1 cellular context compared by ENCODE assay signal in the genomic region with DNA sequence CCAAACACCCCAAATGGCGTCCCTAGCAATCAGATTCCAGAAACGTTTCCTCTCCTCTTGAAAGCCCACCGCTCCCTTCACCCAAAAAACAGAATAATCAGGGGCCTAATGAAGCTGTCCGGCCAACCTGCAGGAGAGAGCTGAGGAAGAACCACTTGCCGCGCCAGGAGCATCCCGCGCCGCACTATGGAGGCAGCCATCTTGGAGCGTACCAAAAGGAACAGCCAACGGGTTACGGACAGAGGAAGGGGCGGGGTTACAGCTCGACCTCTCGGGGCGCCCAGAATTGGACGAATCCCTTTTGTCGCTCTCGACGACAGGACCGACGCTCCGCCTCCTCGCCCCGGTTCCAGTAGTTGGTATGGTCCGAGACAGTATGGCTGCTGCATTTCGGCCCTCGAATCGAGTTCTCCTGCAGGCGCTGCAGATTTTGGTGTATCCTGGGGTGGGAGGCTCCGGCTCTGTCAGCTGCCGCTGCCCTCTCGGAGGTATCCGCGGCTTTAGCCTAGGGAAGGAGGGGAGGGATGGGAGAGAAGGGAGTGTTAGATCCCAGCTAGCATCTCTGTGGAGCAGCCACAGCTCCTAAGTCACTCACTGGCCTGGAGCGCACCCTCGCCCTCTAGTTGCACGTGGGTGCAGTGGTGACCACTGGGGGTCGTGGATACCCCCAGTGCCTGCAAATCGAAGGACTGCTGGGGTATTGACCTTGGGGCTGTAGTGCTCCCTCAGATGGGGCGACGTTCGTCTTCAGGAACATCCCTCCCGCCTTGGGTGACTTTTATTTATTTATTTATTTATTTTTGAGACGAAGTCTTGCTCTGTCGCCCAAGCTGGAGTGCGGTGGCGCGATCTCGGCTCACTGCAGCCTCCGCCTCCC.
TF ChIP-seq lines count a peak whose summit lies in the region.

A gene (minus strand): TSS at position 219 of the 877 bp plus-strand sequence. CDS start 19 bp downstream, at position 200.
A gene with protein sequence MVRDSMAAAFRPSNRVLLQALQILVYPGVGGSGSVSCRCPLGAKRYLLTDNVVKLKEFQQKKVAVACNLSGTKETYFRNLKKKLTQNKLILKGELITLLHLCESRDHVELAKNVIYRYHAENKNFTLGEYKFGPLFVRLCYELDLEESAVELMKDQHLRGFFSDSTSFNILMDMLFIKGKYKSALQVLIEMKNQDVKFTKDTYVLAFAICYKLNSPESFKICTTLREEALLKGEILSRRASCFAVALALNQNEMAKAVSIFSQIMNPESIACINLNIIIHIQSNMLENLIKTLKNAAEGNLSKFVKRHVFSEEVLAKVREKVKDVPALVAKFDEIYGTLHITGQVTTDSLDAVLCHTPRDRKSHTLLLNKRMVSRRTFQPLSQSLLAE (plus strand): TSS at position 352 of the 877 bp plus-strand sequence. CDS start 10 bp downstream, at position 362.

TF ChIP-seq in HepG2, 621 proteins besides CTCF, POLR2A, EP300 and RAD21 (continued from another document and continues in another):
- TF ChIP-seq ZNF816 (CRISPR knock-in tag; IDR thresholded peaks at IDR 0.05; ENCODE audit: borderline replicate concordance), result peak; percentile 69; the same call in 1 of the 2 replicates
- TF ChIP-seq ZNF12 (CRISPR knock-in tag; IDR thresholded peaks at IDR 0.05), result 0 out of 2 replicates have a peak, but pooled peaks have one; percentile 51
- no peak for TF ChIP-seq ZNF317 (CRISPR knock-in tag; IDR thresholded peaks at IDR 0.05)
- TF ChIP-seq PHF5A (CRISPR knock-in tag; IDR thresholded peaks at IDR 0.05; ENCODE audit: low read depth, unreplicated experiment), result no peak
- peak; percentile 82 for TF ChIP-seq PHF20 (CRISPR knock-in tag; IDR thresholded peaks at IDR 0.05)
- TF ChIP-seq ZNF232 (CRISPR knock-in tag; IDR thresholded peaks at IDR 0.05; ENCODE audit: borderline replicate concordance), result no peak
- TF ChIP-seq, protein P1, sequence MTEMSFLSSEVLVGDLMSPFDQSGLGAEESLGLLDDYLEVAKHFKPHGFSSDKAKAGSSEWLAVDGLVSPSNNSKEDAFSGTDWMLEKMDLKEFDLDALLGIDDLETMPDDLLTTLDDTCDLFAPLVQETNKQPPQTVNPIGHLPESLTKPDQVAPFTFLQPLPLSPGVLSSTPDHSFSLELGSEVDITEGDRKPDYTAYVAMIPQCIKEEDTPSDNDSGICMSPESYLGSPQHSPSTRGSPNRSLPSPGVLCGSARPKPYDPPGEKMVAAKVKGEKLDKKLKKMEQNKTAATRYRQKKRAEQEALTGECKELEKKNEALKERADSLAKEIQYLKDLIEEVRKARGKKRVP (CRISPR knock-in tag; IDR thresholded peaks at IDR 0.05), result no peak
- no peak for TF ChIP-seq REL (CRISPR knock-in tag; conservative IDR thresholded peaks at IDR 0.05)
- TF ChIP-seq ZNF564 (CRISPR knock-in tag; IDR thresholded peaks at IDR 0.05), result 0 out of 2 replicates have a peak, but pooled peaks have one; percentile 26
- TF ChIP-seq ZFY (CRISPR knock-in tag; IDR thresholded peaks at IDR 0.05), result peak; percentile 70
- TF ChIP-seq TMF1 (CRISPR knock-in tag; IDR thresholded peaks at IDR 0.05; ENCODE audit: low read depth), result no peak
- no peak for TF ChIP-seq RAD51 (IDR thresholded peaks at IDR 0.05; ENCODE audit: borderline replicate concordance)
- TF ChIP-seq ZNF44 (CRISPR knock-in tag; IDR thresholded peaks at IDR 0.05), result peak; percentile 33; the same call in 1 of the 2 replicates
- TF ChIP-seq SP5 (CRISPR knock-in tag; IDR thresholded peaks at IDR 0.05; ENCODE audit: borderline replicate concordance, low read depth), result peak; percentile 84
- no peak for TF ChIP-seq ZC3H4 (CRISPR knock-in tag; IDR thresholded peaks at IDR 0.05; ENCODE audit: borderline replicate concordance)
- TF ChIP-seq TCF12 (IDR thresholded peaks at IDR 0.05), result no peak
- no peak for TF ChIP-seq TCF12 (CRISPR knock-in tag; IDR thresholded peaks at IDR 0.05)
- TF ChIP-seq DPF2 (CRISPR knock-in tag; IDR thresholded peaks at IDR 0.05; ENCODE audit: borderline replicate concordance, low read depth), result no peak
- no peak for TF ChIP-seq FOXM1 (CRISPR knock-in tag; IDR thresholded peaks at IDR 0.05)
- peak; percentile 61; the same call in 1 of the 2 replicates for TF ChIP-seq ZKSCAN8 (CRISPR knock-in tag; IDR thresholded peaks at IDR 0.05; ENCODE audit: borderline replicate concordance)
- no peak for TF ChIP-seq PHB2 (IDR thresholded peaks at IDR 0.05; ENCODE audit: partially characterized antibody)
- TF ChIP-seq JDP2 (CRISPR knock-in tag; IDR thresholded peaks at IDR 0.05; ENCODE audit: borderline replicate concordance), result no peak
- TF ChIP-seq, protein P2, sequence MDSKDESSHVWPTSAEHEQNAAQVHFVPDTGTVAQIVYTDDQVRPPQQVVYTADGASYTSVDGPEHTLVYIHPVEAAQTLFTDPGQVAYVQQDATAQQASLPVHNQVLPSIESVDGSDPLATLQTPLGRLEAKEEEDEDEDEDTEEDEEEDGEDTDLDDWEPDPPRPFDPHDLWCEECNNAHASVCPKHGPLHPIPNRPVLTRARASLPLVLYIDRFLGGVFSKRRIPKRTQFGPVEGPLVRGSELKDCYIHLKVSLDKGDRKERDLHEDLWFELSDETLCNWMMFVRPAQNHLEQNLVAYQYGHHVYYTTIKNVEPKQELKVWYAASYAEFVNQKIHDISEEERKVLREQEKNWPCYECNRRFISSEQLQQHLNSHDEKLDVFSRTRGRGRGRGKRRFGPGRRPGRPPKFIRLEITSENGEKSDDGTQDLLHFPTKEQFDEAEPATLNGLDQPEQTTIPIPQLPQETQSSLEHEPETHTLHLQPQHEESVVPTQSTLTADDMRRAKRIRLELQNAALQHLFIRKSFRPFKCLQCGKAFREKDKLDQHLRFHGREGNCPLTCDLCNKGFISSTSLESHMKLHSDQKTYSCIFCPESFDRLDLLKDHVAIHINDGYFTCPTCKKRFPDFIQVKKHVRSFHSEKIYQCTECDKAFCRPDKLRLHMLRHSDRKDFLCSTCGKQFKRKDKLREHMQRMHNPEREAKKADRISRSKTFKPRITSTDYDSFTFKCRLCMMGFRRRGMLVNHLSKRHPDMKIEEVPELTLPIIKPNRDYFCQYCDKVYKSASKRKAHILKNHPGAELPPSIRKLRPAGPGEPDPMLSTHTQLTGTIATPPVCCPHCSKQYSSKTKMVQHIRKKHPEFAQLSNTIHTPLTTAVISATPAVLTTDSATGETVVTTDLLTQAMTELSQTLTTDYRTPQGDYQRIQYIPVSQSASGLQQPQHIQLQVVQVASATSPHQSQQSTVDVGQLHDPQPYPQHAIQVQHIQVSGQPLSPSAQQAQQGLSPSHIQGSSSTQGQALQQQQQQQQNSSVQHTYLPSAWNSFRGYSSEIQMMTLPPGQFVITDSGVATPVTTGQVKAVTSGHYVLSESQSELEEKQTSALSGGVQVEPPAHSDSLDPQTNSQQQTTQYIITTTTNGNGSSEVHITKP (CRISPR knock-in tag; IDR thresholded peaks at IDR 0.05; ENCODE audit: low read depth), result peak; percentile 100
- no peak for TF ChIP-seq ZNF235 (CRISPR knock-in tag; IDR thresholded peaks at IDR 0.05; ENCODE audit: borderline replicate concordance)
- TF ChIP-seq, protein P3, sequence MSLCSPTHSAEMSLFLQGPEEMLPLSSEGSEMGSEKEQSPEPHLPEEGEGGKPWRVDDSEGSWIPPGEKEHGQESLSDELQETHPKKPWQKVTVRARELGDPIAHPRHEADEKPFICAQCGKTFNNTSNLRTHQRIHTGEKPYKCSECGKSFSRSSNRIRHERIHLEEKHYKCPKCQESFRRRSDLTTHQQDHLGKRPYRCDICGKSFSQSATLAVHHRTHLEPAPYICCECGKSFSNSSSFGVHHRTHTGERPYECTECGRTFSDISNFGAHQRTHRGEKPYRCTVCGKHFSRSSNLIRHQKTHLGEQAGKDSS (CRISPR knock-in tag; IDR thresholded peaks at IDR 0.05; ENCODE audit: borderline replicate concordance, low read depth), result no peak; the same call in 1 of the 2 replicates
- TF ChIP-seq KAT7 (CRISPR knock-in tag; IDR thresholded peaks at IDR 0.05; ENCODE audit: borderline replicate concordance), result peak; percentile 85; the same call in 1 of the 2 replicates
- peak; percentile 78; the same call in 1 of the 2 replicates for TF ChIP-seq NRL (CRISPR knock-in tag; IDR thresholded peaks at IDR 0.05; ENCODE audit: borderline replicate concordance)
- no peak for TF ChIP-seq KLF11 (CRISPR knock-in tag; IDR thresholded peaks at IDR 0.05)
- TF ChIP-seq PRPF4 (IDR thresholded peaks at IDR 0.05; ENCODE audit: low read depth, low read length, poor library complexity, severe bottlenecking), result no peak
- TF ChIP-seq ZNF441 (CRISPR knock-in tag; IDR thresholded peaks at IDR 0.05; ENCODE audit: borderline replicate concordance), result no peak
- TF ChIP-seq, protein P4, sequence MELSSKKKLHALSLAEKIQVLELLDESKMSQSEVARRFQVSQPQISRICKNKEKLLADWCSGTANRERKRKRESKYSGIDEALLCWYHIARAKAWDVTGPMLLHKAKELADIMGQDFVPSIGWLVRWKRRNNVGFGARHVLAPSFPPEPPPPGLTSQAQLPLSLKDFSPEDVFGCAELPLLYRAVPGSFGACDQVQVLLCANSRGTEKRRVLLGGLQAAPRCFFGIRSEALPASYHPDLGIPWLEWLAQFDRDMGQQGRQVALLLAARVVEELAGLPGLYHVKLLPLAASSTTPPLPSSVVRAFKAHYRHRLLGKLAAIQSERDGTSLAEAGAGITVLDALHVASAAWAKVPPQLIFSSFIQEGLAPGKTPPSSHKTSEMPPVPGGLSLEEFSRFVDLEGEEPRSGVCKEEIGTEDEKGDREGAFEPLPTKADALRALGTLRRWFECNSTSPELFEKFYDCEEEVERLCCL (CRISPR knock-in tag; IDR thresholded peaks at IDR 0.05; ENCODE audit: borderline replicate concordance), result no peak
- no peak for TF ChIP-seq ZNF136 (CRISPR knock-in tag; IDR thresholded peaks at IDR 0.05; ENCODE audit: low read depth)
- TF ChIP-seq FOSL1 (CRISPR knock-in tag; IDR thresholded peaks at IDR 0.05; ENCODE audit: borderline replicate concordance), result no peak
- TF ChIP-seq PCBP2 (optimal IDR thresholded peaks at IDR 0.05; ENCODE audit: low read depth, low read length, poor library complexity, severe bottlenecking), result no peak
- TF ChIP-seq ZNF121 (CRISPR knock-in tag; IDR thresholded peaks at IDR 0.05), result no peak
- TF ChIP-seq, protein P5, sequence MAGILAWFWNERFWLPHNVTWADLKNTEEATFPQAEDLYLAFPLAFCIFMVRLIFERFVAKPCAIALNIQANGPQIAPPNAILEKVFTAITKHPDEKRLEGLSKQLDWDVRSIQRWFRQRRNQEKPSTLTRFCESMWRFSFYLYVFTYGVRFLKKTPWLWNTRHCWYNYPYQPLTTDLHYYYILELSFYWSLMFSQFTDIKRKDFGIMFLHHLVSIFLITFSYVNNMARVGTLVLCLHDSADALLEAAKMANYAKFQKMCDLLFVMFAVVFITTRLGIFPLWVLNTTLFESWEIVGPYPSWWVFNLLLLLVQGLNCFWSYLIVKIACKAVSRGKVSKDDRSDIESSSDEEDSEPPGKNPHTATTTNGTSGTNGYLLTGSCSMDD (CRISPR knock-in tag; IDR thresholded peaks at IDR 0.05), result no peak
- no peak for TF ChIP-seq MAFF (IDR thresholded peaks at IDR 0.05; ENCODE audit: low read depth, low read length)
- TF ChIP-seq TRIM24 (CRISPR knock-in tag; IDR thresholded peaks at IDR 0.05), result no peak
- no peak for TF ChIP-seq MTA3 (CRISPR knock-in tag; IDR thresholded peaks at IDR 0.05)
- no peak for TF ChIP-seq ZFP62 (CRISPR knock-in tag; IDR thresholded peaks at IDR 0.05)
- TF ChIP-seq ZNF451 (CRISPR knock-in tag; IDR thresholded peaks at IDR 0.05), result no peak
- no peak for TF ChIP-seq ZMYM2 (CRISPR knock-in tag; IDR thresholded peaks at IDR 0.05)
- TF ChIP-seq NCOA2 (CRISPR knock-in tag; IDR thresholded peaks at IDR 0.05), result peak; percentile 55
- TF ChIP-seq ZNF605 (CRISPR knock-in tag; IDR thresholded peaks at IDR 0.05), result no peak
- no peak for TF ChIP-seq ZNF326 (CRISPR knock-in tag; IDR thresholded peaks at IDR 0.05; ENCODE audit: borderline replicate concordance)
- TF ChIP-seq ESRRA (CRISPR knock-in tag; IDR thresholded peaks at IDR 0.05; ENCODE audit: low read depth), result 0 out of 2 replicates have a peak, but pooled peaks have one; percentile 20
- peak; percentile 82; the same call in 1 of the 2 replicates for TF ChIP-seq KDM5A (IDR thresholded peaks at IDR 0.05; ENCODE audit: borderline replicate concordance, low read length)
- TF ChIP-seq, protein P6, sequence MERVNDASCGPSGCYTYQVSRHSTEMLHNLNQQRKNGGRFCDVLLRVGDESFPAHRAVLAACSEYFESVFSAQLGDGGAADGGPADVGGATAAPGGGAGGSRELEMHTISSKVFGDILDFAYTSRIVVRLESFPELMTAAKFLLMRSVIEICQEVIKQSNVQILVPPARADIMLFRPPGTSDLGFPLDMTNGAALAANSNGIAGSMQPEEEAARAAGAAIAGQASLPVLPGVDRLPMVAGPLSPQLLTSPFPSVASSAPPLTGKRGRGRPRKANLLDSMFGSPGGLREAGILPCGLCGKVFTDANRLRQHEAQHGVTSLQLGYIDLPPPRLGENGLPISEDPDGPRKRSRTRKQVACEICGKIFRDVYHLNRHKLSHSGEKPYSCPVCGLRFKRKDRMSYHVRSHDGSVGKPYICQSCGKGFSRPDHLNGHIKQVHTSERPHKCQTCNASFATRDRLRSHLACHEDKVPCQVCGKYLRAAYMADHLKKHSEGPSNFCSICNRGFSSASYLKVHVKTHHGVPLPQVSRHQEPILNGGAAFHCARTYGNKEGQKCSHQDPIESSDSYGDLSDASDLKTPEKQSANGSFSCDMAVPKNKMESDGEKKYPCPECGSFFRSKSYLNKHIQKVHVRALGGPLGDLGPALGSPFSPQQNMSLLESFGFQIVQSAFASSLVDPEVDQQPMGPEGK (CRISPR knock-in tag; IDR thresholded peaks at IDR 0.05), result peak; percentile 55
- TF ChIP-seq ZNF841 (CRISPR knock-in tag; IDR thresholded peaks at IDR 0.05; ENCODE audit: borderline replicate concordance), result no peak
- no peak for TF ChIP-seq NFE2L1 (CRISPR knock-in tag; IDR thresholded peaks at IDR 0.05; ENCODE audit: borderline replicate concordance)
- TF ChIP-seq, protein P7, sequence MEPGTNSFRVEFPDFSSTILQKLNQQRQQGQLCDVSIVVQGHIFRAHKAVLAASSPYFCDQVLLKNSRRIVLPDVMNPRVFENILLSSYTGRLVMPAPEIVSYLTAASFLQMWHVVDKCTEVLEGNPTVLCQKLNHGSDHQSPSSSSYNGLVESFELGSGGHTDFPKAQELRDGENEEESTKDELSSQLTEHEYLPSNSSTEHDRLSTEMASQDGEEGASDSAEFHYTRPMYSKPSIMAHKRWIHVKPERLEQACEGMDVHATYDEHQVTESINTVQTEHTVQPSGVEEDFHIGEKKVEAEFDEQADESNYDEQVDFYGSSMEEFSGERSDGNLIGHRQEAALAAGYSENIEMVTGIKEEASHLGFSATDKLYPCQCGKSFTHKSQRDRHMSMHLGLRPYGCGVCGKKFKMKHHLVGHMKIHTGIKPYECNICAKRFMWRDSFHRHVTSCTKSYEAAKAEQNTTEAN (CRISPR knock-in tag; conservative IDR thresholded peaks at IDR 0.05), result no peak
- TF ChIP-seq ZIK1 (CRISPR knock-in tag; IDR thresholded peaks at IDR 0.05; ENCODE audit: borderline replicate concordance, low read depth), result no peak
- TF ChIP-seq CBFB (CRISPR knock-in tag; IDR thresholded peaks at IDR 0.05), result peak; percentile 43; the same call in 1 of the 2 replicates
- no peak for TF ChIP-seq NBN (conservative IDR thresholded peaks at IDR 0.05)
- 0 out of 2 replicates have a peak, but pooled peaks have one; percentile 15 for TF ChIP-seq JUND (CRISPR knock-in tag; IDR thresholded peaks at IDR 0.05)
- TF ChIP-seq ZNF780A (CRISPR knock-in tag; IDR thresholded peaks at IDR 0.05), result no peak; the same call in 1 of the 2 replicates
- TF ChIP-seq ZNF772 (CRISPR knock-in tag; IDR thresholded peaks at IDR 0.05), result no peak; the same call in 1 of the 2 replicates
- TF ChIP-seq, protein P8, sequence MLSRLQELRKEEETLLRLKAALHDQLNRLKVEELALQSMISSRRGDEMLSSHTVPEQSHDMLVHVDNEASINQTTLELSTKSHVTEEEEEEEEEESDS (CRISPR knock-in tag; IDR thresholded peaks at IDR 0.05; ENCODE audit: borderline replicate concordance), result no peak
